In the genomic region with DNA sequence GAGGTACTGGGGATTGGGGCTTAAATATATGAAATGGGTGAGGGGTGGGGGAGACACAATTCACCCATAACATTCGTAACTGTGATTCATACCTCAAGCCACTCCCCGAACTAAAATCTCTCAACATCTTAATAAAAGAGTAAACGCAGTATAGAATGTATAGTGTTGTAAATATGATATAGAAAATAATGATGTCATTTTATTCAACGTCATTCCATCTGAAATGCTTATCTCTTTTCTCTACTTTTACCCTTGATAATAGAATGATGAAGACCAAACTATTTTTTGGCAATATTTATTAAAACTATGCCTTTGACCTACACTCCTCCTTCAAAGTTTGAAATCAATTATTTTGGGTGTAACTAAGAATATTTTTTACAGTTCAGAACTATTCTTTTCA, we compare ENCODE assay signal across 11 cellular contexts. TPM values are rescaled to one million over a fixed set of nuclear protein-coding genes. Genes with fewer than 3 reads are reported as not detected.
"Had no signal": no experiment of that assay in that cellular context is flagged by ENCODE, and none has a peak within 500 bp of the region (broad histone marks: within the 10 kb centered on the region; RNA-seq: fewer than 3 reads in every experiment).

No MANE protein-coding gene starts in this region.

- DNase-seq: H9, HCEC 1CT, HFFc6, KBM-7 had no signal

- ATAC-seq: GM23338 had no signal

- H3K4me2 ChIP-seq: GM23338, KMS-11 had no signal

- H3K9ac ChIP-seq: KMS-11 had no signal

- FAIRE-seq: H1, H54, HTR-8/SVneo had no signal

- H3K4me3 ChIP-seq: GM23338 had no signal

- H2AFZ ChIP-seq: GM23338 had no signal

- H3K27ac ChIP-seq: KMS-11 had no signal

RNA-seq across cellular contexts. Expression of a gene that starts 53.7 kb away (rescaled TPM):
- total RNA-seq: GM23338, H1, H9, HFFc6, HT-29 had no signal
- polyA plus RNA-seq: H1, IgD-negative memory B cell had no signal
